ENCODE assay signal across 8 cellular contexts in genomic region chr17:27319536-27320221, GRCh38. TPM values are rescaled to one million over a fixed set of nuclear protein-coding genes. Genes with fewer than 3 reads are reported as not detected.
DNase-seq lines count a peak whose midpoint lies in the region; TF ChIP-seq lines count a peak whose summit lies in the region.

No MANE protein-coding gene starts in this region.

- POLR2A ChIA-PET in A673 (lab: Charles Lee; ENCODE audit: low non-redundant PET), result interaction anchor here (0.5 to 1.2 kb wide), 2 partner anchors 11 to 25 kb away, joined by 4 to 8 read pairs; partner anchors contain the start of gene WSB1

- H3K4me3 ChIP-seq in cardiac fibroblast (replicated peaks in 1 of 2; ENCODE audit: low read depth in 2 of 2, low read length in 2 of 2), result no peak overlapping the region
- no peak overlapping the region for H3K4me3 ChIP-seq in lower leg skin (ENCODE audit: low read depth, poor library complexity, severe bottlenecking)
- no peak overlapping the region for H3K4me3 ChIP-seq in tibial nerve
- no peak overlapping the region for H3K4me3 ChIP-seq in A673 (ENCODE audit: low read depth, low read length, poor library complexity, severe bottlenecking)

- TF ChIP-seq EP300 in tibial nerve (IDR thresholded peaks at IDR 0.05), result peak in 1 of 2 donors; percentile 44

- DNase-seq in SHP77 (lab: John Stamatoyannopoulos, UW) (peak; percentile 32 to 38), SHP77 treated with DMSO at 0.1 percent for 48 hours (lab: John Stamatoyannopoulos, UW) (no peak), cardiac fibroblast (ENCODE audit: low read depth in 2 of 2) (peak; percentile 59 to 95), lower leg skin (ENCODE audit: low spot score in 2 of 2) (peak; percentile 54 to 92), tibial nerve (ENCODE audit: low spot score in 2 of 2) (peak in 1 of 2 donors; percentile 51), A673 (ENCODE audit: low spot score) (no peak), NCI-H187 treated with DMSO at 0.1 percent for 48 hours (lab: John Stamatoyannopoulos, UW) (no peak), ecto neural progenitor cell (ENCODE audit: low spot score) (no peak)

- H3K36me3 ChIP-seq in tibial nerve (peaks cover 0 to 42% (median 21%) of the 10 kb centered on the region in 3 donors), A673 (ENCODE audit: insufficient read depth, low read length, poor library complexity, severe bottlenecking) (peaks cover 35% of the 10 kb centered on the region)

- CTCF ChIA-PET in A673 (lab: Charles Lee), result no interaction called here

- H3K27ac ChIP-seq in tibial nerve (peak overlapping the region in 3 of 4 donors; percentile 38 to 68 (median 62)), A673 (ENCODE audit: low read depth, low read length, poor library complexity, severe bottlenecking) (no peak overlapping the region)

- BruUV-seq in A673 (replicated peaks; lab: Mats Ljungman, UMichigan), result no TSS peak

- 10 to 15% methylated on average over 2 to 4 of the region's 4 CpGs for WGBS in lower leg skin, 2 donors
- 18 to 21% methylated on average over 4 of the region's 4 CpGs for WGBS in tibial nerve, 2 donors

- TF ChIP-seq POLR2A in lower leg skin (IDR thresholded peaks at IDR 0.05) (no peak), tibial nerve (IDR thresholded peaks at IDR 0.05) (no peak)

- H3K9me3 ChIP-seq in tibial nerve (no peaks in the 10 kb centered on the region), A673 (ENCODE audit: low read depth, low read length, poor library complexity, severe bottlenecking) (no peaks in the 10 kb centered on the region)

- TF ChIP-seq CTCF in cardiac fibroblast (IDR thresholded peaks at IDR 0.05; ENCODE audit: low read depth, low read length) (no peak), lower leg skin (IDR thresholded peaks at IDR 0.05) (no peak), tibial nerve (IDR thresholded peaks at IDR 0.05) (no peak), A673 (conservative IDR thresholded peaks at IDR 0.05; ENCODE audit: low read depth, low read length) (no peak)

- H3K4me1 ChIP-seq in tibial nerve (peaks cover 7 to 50% (median 29%) of the 10 kb centered on the region in 4 donors), A673 (ENCODE audit: insufficient read depth, low read length, poor library complexity, severe bottlenecking) (peaks cover 12% of the 10 kb centered on the region)

- no peaks in the 10 kb centered on the region for H3K27me3 ChIP-seq in tibial nerve
- H3K27me3 ChIP-seq in A673 (replicated peaks; ENCODE audit: insufficient read depth, low read depth, low read length, poor library complexity), result no peaks in the 10 kb centered on the region

- intact Hi-C loops in lower leg skin (cut with DNase I; ENCODE audit: low total_unique reads) (no loop called here), A673 (cut with micrococcal nuclease; ENCODE audit: unreplicated experiment) (no loop called here)

RNA-seq across cellular contexts. Expression of gene WSB1, which starts 25.8 kb away (rescaled TPM):
- total RNA-seq in lower leg skin (100 to 1,000 TPM in 1 of 4 donors, 10 to 100 TPM in 3; 33.1 to 105 (median 55.6) TPM), tibial nerve (100 to 1,000 TPM; 201 to 225 (median 213) TPM), A673 (2021) (114 and 120 TPM in 2 replicates)

Comparison
In these comparisons a context has a peak if more than half of its experiments do, and no peak if none do; other contexts are left out.
1. DNase-seq: peak in SHP77 (2 of 2), cardiac fibroblast (2 of 2) and lower leg skin (2 of 2); none in SHP77 treated with DMSO at 0.1 percent for 48 hours (single experiment), A673 (single experiment), NCI-H187 treated with DMSO at 0.1 percent for 48 hours (single experiment) and ecto neural progenitor cell (single experiment).